8 cellular contexts compared by ENCODE assay signal in genomic region chr2:202237787-202238233, GRCh38. TPM values are rescaled to one million over a fixed set of nuclear protein-coding genes. Genes with fewer than 3 reads are reported as not detected.
DNase-seq lines count a peak whose midpoint lies in the region; ATAC-seq and TF ChIP-seq lines count a peak whose summit lies in the region.

No MANE protein-coding gene starts in this region.

- peaks cover 6% of the 10 kb centered on the region for H3K4me1 ChIP-seq in HUES48 (ENCODE audit: control insufficient read depth, insufficient read depth, low read length)
- peaks cover 0 to 2% of the 10 kb centered on the region in 2 donors for H3K4me1 ChIP-seq in esophagus (ENCODE audit: control insufficient read depth in 2 of 2, insufficient read depth in 2 of 2, low read length in 1 of 2)
- peaks cover 5% of the 10 kb centered on the region for H3K4me1 ChIP-seq in mucosa of stomach (ENCODE audit: control insufficient read depth, insufficient read depth, low read length)

- H3K9ac ChIP-seq in HUES48 (ENCODE audit: low read depth, low read length): peak overlapping the region; percentile 95
- H3K9ac ChIP-seq in mucosa of stomach (ENCODE audit: low read length): peak overlapping the region; percentile 76

- ATAC-seq in GM21619 (IDR thresholded peaks at IDR 0.05; ENCODE audit: unreplicated experiment) (peak; percentile 32), WTC11 (peak; percentile 20)

- CTCF ChIA-PET in WTC11 (lab: Charles Lee): interaction anchor here (0.8 kb wide), 1 partner anchor 11 kb away, joined by 3 read pairs; no protein-coding TSS in a partner anchor

- no peaks in the 10 kb centered on the region for H3K9me3 ChIP-seq in HUES48 (ENCODE audit: control insufficient read depth, insufficient read depth, low read length)
- no peaks in the 10 kb centered on the region for H3K9me3 ChIP-seq in esophagus (ENCODE audit: control insufficient read depth in 2 of 2, insufficient read depth in 1 of 2, low read depth in 1 of 2, low read length in 1 of 2)
- H3K9me3 ChIP-seq in mucosa of stomach (ENCODE audit: control insufficient read depth, low read length): no peaks in the 10 kb centered on the region

- H3K9me3 Mint-ChIP-seq in WTC11: no peaks in the 10 kb centered on the region
- H3K9me3 Mint-ChIP-seq in type B pancreatic cell: no peaks in the 10 kb centered on the region

- H3K36me3 Mint-ChIP-seq in WTC11 (peaks cover 4% of the 10 kb centered on the region), type B pancreatic cell (peaks cover 4% of the 10 kb centered on the region)

- no peaks in the 10 kb centered on the region for H3K27me3 ChIP-seq in HUES48 (ENCODE audit: control insufficient read depth, insufficient read depth, low read length)
- H3K27me3 ChIP-seq in esophagus (ENCODE audit: control insufficient read depth in 1 of 2, insufficient read depth in 2 of 2, low read length in 2 of 2): no peaks in the 10 kb centered on the region
- no peaks in the 10 kb centered on the region for H3K27me3 ChIP-seq in mucosa of stomach (ENCODE audit: control insufficient read depth, insufficient read depth, low read length)

- H3K4me1 Mint-ChIP-seq in WTC11 (peaks cover 21% of the 10 kb centered on the region), type B pancreatic cell (ENCODE audit: unreplicated experiment) (peaks cover 21% of the 10 kb centered on the region)

- peak overlapping the region; percentile 96 for H3K27ac Mint-ChIP-seq in WTC11
- peak overlapping the region; percentile 97 for H3K27ac Mint-ChIP-seq in type B pancreatic cell

- H3K36me3 ChIP-seq in HUES48 (ENCODE audit: control insufficient read depth, insufficient read depth, low read length) (peaks cover 10% of the 10 kb centered on the region; the same call in 1 of the 2 replicates), esophagus (ENCODE audit: control insufficient read depth in 2 of 2, insufficient read depth in 2 of 2, low read length in 1 of 2) (no peaks in the 10 kb centered on the region), mucosa of stomach (ENCODE audit: control insufficient read depth, insufficient read depth, low read length) (no peaks in the 10 kb centered on the region)

- peak; percentile 70 for DNase-seq in NCI-H82 (lab: John Stamatoyannopoulos, UW)
- DNase-seq in NCI-H82 treated with DMSO at 0.1 percent for 48 hours (lab: John Stamatoyannopoulos, UW; ENCODE audit: unreplicated experiment): no peak
- DNase-seq in WTC11 (ENCODE audit: low spot score): no peak
- DNase-seq in type B pancreatic cell (ENCODE audit: extremely low spot score, unreplicated experiment): peak; percentile 71

- H3K4me3 Mint-ChIP-seq in WTC11 (peak overlapping the region; percentile 97), type B pancreatic cell (peak overlapping the region; percentile 99)

- H3K27ac ChIP-seq in HUES48 (ENCODE audit: low read depth, low read length) (peak overlapping the region; percentile 99), esophagus (ENCODE audit: low read depth in 2 of 2, low read length in 1 of 2) (peak overlapping the region; percentile 87 to 91)

- TF ChIP-seq CTCF in WTC11 (IDR thresholded peaks at IDR 0.05) (no peak), type B pancreatic cell (conservative IDR thresholded peaks at IDR 0.05) (no peak)

- no peaks in the 10 kb centered on the region for H3K27me3 Mint-ChIP-seq in WTC11 (ENCODE audit: low read depth)
- H3K27me3 Mint-ChIP-seq in type B pancreatic cell: peaks cover 8% of the 10 kb centered on the region

- H3K4me3 ChIP-seq in HUES48 (ENCODE audit: low read depth, low read length): peak overlapping the region; percentile 99
- H3K4me3 ChIP-seq in esophagus (ENCODE audit: low read depth in 1 of 2, low read length in 2 of 2): peak overlapping the region; percentile 75 to 84
- peak overlapping the region; percentile 88 for H3K4me3 ChIP-seq in mucosa of stomach (ENCODE audit: low read length)

- 0% methylated on average over 25 to 30 of the region's 30 CpGs for WGBS in esophagus, 2 donors

- POLR2A ChIA-PET in WTC11 (lab: Charles Lee): interaction anchor here (0.6 to 2.2 kb wide), 6 partner anchors 11 to 265 kb away, joined by 3 to 13 read pairs (median 3); no protein-coding TSS in a partner anchor

TF ChIP-seq in WTC11, 78 proteins besides CTCF, POLR2A, EP300 and RAD21:
- peak; percentile 36; the same call in 1 of the 2 replicates for TF ChIP-seq PRDM15 (CRISPR knock-in tag; IDR thresholded peaks at IDR 0.05)
- TF ChIP-seq CREM (CRISPR knock-in tag; IDR thresholded peaks at IDR 0.05): no peak
- no peak for TF ChIP-seq RELA (CRISPR knock-in tag; IDR thresholded peaks at IDR 0.05; ENCODE audit: borderline replicate concordance)
- TF ChIP-seq JUN (CRISPR knock-in tag; IDR thresholded peaks at IDR 0.05): no peak
- no peak for TF ChIP-seq STAT6 (CRISPR knock-in tag; conservative IDR thresholded peaks at IDR 0.05; ENCODE audit: low read depth)

RNA-seq across cellular contexts. Expression of gene SUMO1, which starts 0.6 kb away (rescaled TPM):
- 172 to 181 TPM (median 172 TPM) in 3 replicates for total RNA-seq in WTC11 (2021)
- 10 to 100 TPM; 60.1 to 73.5 TPM for polyA plus RNA-seq in esophagus
- total RNA-seq in type B pancreatic cell (ENCODE audit: low replicate concordance): 102 and 119 TPM in 2 replicates

RNA-seq across cellular contexts. Expression of gene NOP58, which starts 27.8 kb away (rescaled TPM):
- total RNA-seq in WTC11 (2021): 124 to 136 TPM (median 129 TPM) in 3 replicates
- polyA plus RNA-seq in esophagus: 10 to 100 TPM; 50.1 to 61.9 TPM
- 68.0 and 79.4 TPM in 2 replicates for total RNA-seq in type B pancreatic cell (ENCODE audit: low replicate concordance)

Comparison
In these comparisons a context has a peak if more than half of its experiments do, and no peak if none do; other contexts are left out.
1. DNase-seq: peak in NCI-H82 (single experiment) and type B pancreatic cell (single experiment); none in NCI-H82 treated with DMSO at 0.1 percent for 48 hours (single experiment) and WTC11 (single experiment).
2. Peak in every context shown above with its lines, with median percentiles within 50 percentile points of each other: H3K4me3 ChIP-seq.